Comparison of ENCODE assay signal across 8 cellular contexts in genomic region chr7:41590951-41591350, GRCh38.
"Had no signal": no experiment of that assay in that cellular context is flagged by ENCODE, and none has a peak within 500 bp of the region (broad histone marks: within the 10 kb centered on the region; RNA-seq: fewer than 3 reads in every experiment).

No MANE protein-coding gene starts in this region.

- H3K4me1 ChIP-seq: HAP-1 had no signal

- ATAC-seq: HCT116 had no signal

- DNase-seq: GM23248, GOT3, H7, HFFc6, IMR-90 had no signal

- H3K9ac ChIP-seq: GM23248 had no signal

- H3K4me3 ChIP-seq: GM23248, HAP-1 had no signal

- H3K27ac ChIP-seq: GM23248, HL-60 had no signal

- H3K36me3 ChIP-seq: HAP-1 had no signal

- H2AFZ ChIP-seq: GM23248 had no signal

- H3K9me3 ChIP-seq: HAP-1 had no signal
